8 cellular contexts compared by ENCODE assay signal in genomic region chr6:147201885-147202515, GRCh38. TPM values are rescaled to one million over a fixed set of nuclear protein-coding genes. Genes with fewer than 3 reads are reported as not detected.
DNase-seq lines count a peak whose midpoint lies in the region; ATAC-seq and TF ChIP-seq lines count a peak whose summit lies in the region.

No MANE protein-coding gene starts in this region.

- H3K27me3 ChIP-seq in Panc1 (ENCODE audit: control insufficient read depth, insufficient read depth, low read length) (no peaks in the 10 kb centered on the region), right lobe of liver (no peaks in the 10 kb centered on the region), tibial artery (no peaks in the 10 kb centered on the region)

- no peaks in the 10 kb centered on the region; the same call in 1 of the 2 replicates for H3K36me3 ChIP-seq in Panc1 (ENCODE audit: control insufficient read depth, insufficient read depth, low read length)
- no peaks in the 10 kb centered on the region for H3K36me3 ChIP-seq in right lobe of liver
- no peaks in the 10 kb centered on the region for H3K36me3 ChIP-seq in tibial artery

- DNase-seq in NCI-H2029 (lab: John Stamatoyannopoulos, UW) (peak; percentile 12), NCI-H2029 treated with DMSO at 0.1 percent for 48 hours (lab: John Stamatoyannopoulos, UW) (no peak), Panc1 (ENCODE audit: low read depth, low spot score) (no peak), caudate nucleus (lab: John Stamatoyannopoulos, UW) (peak in 17 of 61 donors; percentile 3 to 65 (median 38)), right lobe of liver (no peak), tibial artery (no peak), lower leg skin (ENCODE audit: low spot score in 2 of 2) (no peak)

- TF ChIP-seq CTCF in Panc1 (IDR thresholded peaks at IDR 0.05) (no peak), right lobe of liver (IDR thresholded peaks at IDR 0.05) (no peak), tibial artery (IDR thresholded peaks at IDR 0.05) (no peak), lower leg skin (IDR thresholded peaks at IDR 0.05) (no peak)

- intact Hi-C loops in Panc1 (cut with micrococcal nuclease; ENCODE audit: unreplicated experiment) (loop anchor here (2.0 kb wide), 2 partner anchors 287 to 297 kb away; no protein-coding TSS in a partner anchor), right lobe of liver (cut with DNase I) (no loop called here), tibial artery (cut with DNase I; ENCODE audit: low total_unique reads) (no loop called here), lower leg skin (cut with DNase I; ENCODE audit: low total_unique reads) (no loop called here)

- no TSS peak for BruUV-seq in Panc1 (replicated peaks; lab: Mats Ljungman, UMichigan)

- ATAC-seq in HG03066 (IDR thresholded peaks at IDR 0.05; ENCODE audit: low read depth, unreplicated experiment) (peak; percentile 28), Panc1 (peak; percentile 63), right lobe of liver (no peak)

- in situ Hi-C loops in Panc1 (cut with HindIII; ENCODE audit: low pct_unique_long_range_greater_than_20kb, low sequenced_read_pairs), result no loop called here

- POLR2A ChIA-PET in Panc1 (lab: Charles Lee), result no interaction called here

- peak overlapping the region; percentile 92 to 95 for H3K4me3 ChIP-seq in Panc1 (ENCODE audit: low read depth in 2 of 2, low read length in 2 of 2)
- peak overlapping the region; percentile 51 to 73 (median 70) for H3K4me3 ChIP-seq in right lobe of liver
- H3K4me3 ChIP-seq in tibial artery, result peak overlapping the region; percentile 68 to 82
- H3K4me3 ChIP-seq in lower leg skin (ENCODE audit: low read depth, poor library complexity, severe bottlenecking), result no peak overlapping the region

- CTCF ChIA-PET in Panc1 (lab: Charles Lee), result no interaction called here

- H3K9me3 ChIP-seq in Panc1 (ENCODE audit: control insufficient read depth, insufficient read depth, low read depth, low read length) (no peaks in the 10 kb centered on the region), right lobe of liver (no peaks in the 10 kb centered on the region), tibial artery (no peaks in the 10 kb centered on the region)

- H3K4me1 ChIP-seq in Panc1 (ENCODE audit: control insufficient read depth, insufficient read depth, low read length) (peaks cover 4% of the 10 kb centered on the region), right lobe of liver (peaks cover 0 to 6% (median 0%) of the 10 kb centered on the region in 4 donors), tibial artery (no peaks in the 10 kb centered on the region)

- WGBS in right lobe of liver (ENCODE audit: insufficient coverage, low coverage, low lambda C conversion rate, missing lambda C conversion rate), result 9% methylated on average over 16 of the region's 16 CpGs
- WGBS in lower leg skin, 2 donors, result 12 to 13% methylated on average over 16 of the region's 16 CpGs

- peak overlapping the region; percentile 99 for H3K27ac ChIP-seq in Panc1 (ENCODE audit: low read length)
- peak overlapping the region; percentile 14 for H3K27ac ChIP-seq in caudate nucleus (ENCODE audit: low read depth, low read length)
- H3K27ac ChIP-seq in right lobe of liver, result peak overlapping the region in 1 of 3 donors; percentile 88
- peak overlapping the region; percentile 97 to 99 for H3K27ac ChIP-seq in tibial artery

- no peak for TF ChIP-seq POLR2A in right lobe of liver (IDR thresholded peaks at IDR 0.05)
- TF ChIP-seq POLR2A in lower leg skin (IDR thresholded peaks at IDR 0.05), result no peak

RNA-seq across cellular contexts. Expression of gene STXBP5, which starts 2.2 kb away (rescaled TPM):
- 77.8 TPM for total RNA-seq in Panc1 (2021; ENCODE audit: unreplicated experiment)
- 32.4 TPM for polyA plus RNA-seq in Panc1 (2012; ENCODE audit: insufficient read length)
- 1 to 10 TPM; 3.9 to 7.6 (median 5.7) TPM for total RNA-seq in right lobe of liver
- 10 to 100 TPM; 46.7 to 60.5 (median 50.6) TPM for total RNA-seq in lower leg skin

Comparison
In these comparisons a context has a peak if more than half of its experiments do, and no peak if none do; other contexts are left out.
1. ATAC-seq: peak in HG03066 (single experiment) and Panc1 (single experiment); none in right lobe of liver (0 of 4).